Comparison of ENCODE assay signal across 8 cellular contexts in genomic region chr3:111229301-111229700, GRCh38.
"Had no signal": no experiment of that assay in that cellular context is flagged by ENCODE, and none has a peak within 500 bp of the region (broad histone marks: within the 10 kb centered on the region; RNA-seq: fewer than 3 reads in every experiment).

No MANE protein-coding gene starts in this region.

- H3K36me3 Mint-ChIP-seq: IgD-negative memory B cell had no signal

- H3K4me3 Mint-ChIP-seq: H9, HFFc6, IgD-negative memory B cell had no signal

- H3K9me3 Mint-ChIP-seq: HFFc6 had no signal

- H3K27ac ChIP-seq: GM23248, HL-60 had no signal

- H3K27me3 Mint-ChIP-seq: IgD-negative memory B cell had no signal

- H3K27ac Mint-ChIP-seq: H9, HFFc6, IgD-negative memory B cell had no signal

- H3K9ac ChIP-seq: GM23248 had no signal

- H3K4me1 Mint-ChIP-seq: IgD-negative memory B cell had no signal

- ATAC-seq: HepG2 had no signal

- H3K4me3 ChIP-seq: GM23248 had no signal

- DNase-seq: GM23248, H9, HCEC 1CT, HFFc6, KBM-7 had no signal
